8 cellular contexts compared by ENCODE assay signal in genomic region chr17:81701288-81702071, GRCh38. TPM values are rescaled to one million over a fixed set of nuclear protein-coding genes. Genes with fewer than 3 reads are reported as not detected.
DNase-seq lines count a peak whose midpoint lies in the region; ATAC-seq, FAIRE-seq and TF ChIP-seq lines count a peak whose summit lies in the region.

No MANE protein-coding gene starts in this region.

- no peak overlapping the region for H3K27ac ChIP-seq in SJCRH30

- H3K27me3 ChIP-seq in SJCRH30 = no peaks in the 10 kb centered on the region

- peaks cover 65% of the 10 kb centered on the region for H3K36me3 ChIP-seq in SJCRH30

- ATAC-seq in stimulated activated naive B cell treated with anti-CD40 and anti-IgM and Interleukin-4, amounts not matched to agents 10 μg/mL and 1 μg/mL and 100 μg/mL, for 72 hours (replicated peaks) = no peak
- ATAC-seq in GM21423 (IDR thresholded peaks at IDR 0.05; ENCODE audit: unreplicated experiment) (no peak), HG03571 (IDR thresholded peaks at IDR 0.05; ENCODE audit: unreplicated experiment) (no peak)

- intact Hi-C loops in activated CD4-positive, alpha-beta T cell treated with anti-CD3 and anti-CD28 coated beads, Interleukin-2, amount 10 ng/mL, durations not matched to agents 24 days and 14 days (cut with micrococcal nuclease) = loop anchor here (2.0 to 5.0 kb wide), 2 partner anchors 149 to 159 kb away; partner anchors contain the start of genes FAAP100 and P4HB

- H3K4me3 ChIP-seq in SJCRH30 (peak overlapping the region; percentile 92), fibroblast of pulmonary artery (replicated peaks; ENCODE audit: low read depth, low read length) (peak overlapping the region; percentile 88)

- peak overlapping the region; percentile 98 for H3K27ac Mint-ChIP-seq in activated CD4-positive, alpha-beta T cell treated with anti-CD3 and anti-CD28 coated beads, Interleukin-2, amount 10 ng/mL, durations not matched to agents 24 days and 14 days
- peak overlapping the region; percentile 99 for H3K27ac Mint-ChIP-seq in stimulated activated naive B cell treated with anti-CD40 and anti-IgM and Interleukin-4, amounts not matched to agents 10 μg/mL and 1 μg/mL and 100 μg/mL, for 72 hours

- H3K36me3 Mint-ChIP-seq in activated CD4-positive, alpha-beta T cell treated with anti-CD3 and anti-CD28 coated beads, Interleukin-2, amount 10 ng/mL, durations not matched to agents 24 days and 14 days (ENCODE audit: low read depth) = peaks cover 72% of the 10 kb centered on the region
- peaks cover 51 to 54% of the 10 kb centered on the region in 2 donors for H3K36me3 Mint-ChIP-seq in stimulated activated naive B cell treated with anti-CD40 and anti-IgM and Interleukin-4, amounts not matched to agents 10 μg/mL and 1 μg/mL and 100 μg/mL, for 72 hours

- H3K9me3 ChIP-seq in SJCRH30 (replicated peaks) = no peaks in the 10 kb centered on the region

- DNase-seq in activated CD4-positive, alpha-beta T cell treated with anti-CD3 and anti-CD28 coated beads, Interleukin-2, amount 10 ng/mL, durations not matched to agents 24 days and 14 days = peak; percentile 65
- DNase-seq in activated CD4-positive, alpha-beta T cell treated with anti-CD3 and anti-CD28 coated beads for 4 hours = no peak
- DNase-seq in SJCRH30 = no peak
- DNase-seq in fibroblast of pulmonary artery (ENCODE audit: low read depth) = no peak
- no peak for DNase-seq in stimulated activated naive B cell treated with anti-CD40 and anti-IgM and Interleukin-4, amounts not matched to agents 10 μg/mL and 1 μg/mL and 100 μg/mL, for 72 hours
- no peak for DNase-seq in HTR-8/SVneo (ENCODE audit: insufficient read length, low spot score)

- H3K4me3 Mint-ChIP-seq in activated CD4-positive, alpha-beta T cell treated with anti-CD3 and anti-CD28 coated beads, Interleukin-2, amount 10 ng/mL, durations not matched to agents 24 days and 14 days = peak overlapping the region; percentile 97
- H3K4me3 Mint-ChIP-seq in stimulated activated naive B cell treated with anti-CD40 and anti-IgM and Interleukin-4, amounts not matched to agents 10 μg/mL and 1 μg/mL and 100 μg/mL, for 72 hours = peak overlapping the region; percentile 96 to 99

- no peak for TF ChIP-seq CTCF in fibroblast of pulmonary artery (IDR thresholded peaks at IDR 0.05; ENCODE audit: low read length, missing control alignments)

- no peaks in the 10 kb centered on the region for H3K27me3 Mint-ChIP-seq in activated CD4-positive, alpha-beta T cell treated with anti-CD3 and anti-CD28 coated beads, Interleukin-2, amount 10 ng/mL, durations not matched to agents 24 days and 14 days
- no peaks in the 10 kb centered on the region for H3K27me3 Mint-ChIP-seq in stimulated activated naive B cell treated with anti-CD40 and anti-IgM and Interleukin-4, amounts not matched to agents 10 μg/mL and 1 μg/mL and 100 μg/mL, for 72 hours

- peaks cover 21% of the 10 kb centered on the region for H3K4me1 Mint-ChIP-seq in activated CD4-positive, alpha-beta T cell treated with anti-CD3 and anti-CD28 coated beads, Interleukin-2, amount 10 ng/mL, durations not matched to agents 24 days and 14 days
- peaks cover 22 to 59% of the 10 kb centered on the region in 2 donors for H3K4me1 Mint-ChIP-seq in stimulated activated naive B cell treated with anti-CD40 and anti-IgM and Interleukin-4, amounts not matched to agents 10 μg/mL and 1 μg/mL and 100 μg/mL, for 72 hours

- no peaks in the 10 kb centered on the region for H3K9me3 Mint-ChIP-seq in activated CD4-positive, alpha-beta T cell treated with anti-CD3 and anti-CD28 coated beads, Interleukin-2, amount 10 ng/mL, durations not matched to agents 24 days and 14 days
- H3K9me3 Mint-ChIP-seq in stimulated activated naive B cell treated with anti-CD40 and anti-IgM and Interleukin-4, amounts not matched to agents 10 μg/mL and 1 μg/mL and 100 μg/mL, for 72 hours = no peaks in the 10 kb centered on the region

- FAIRE-seq in HTR-8/SVneo (lab: Jason Lieb, UNC) = no peak

- no peaks in the 10 kb centered on the region; the same call in 1 of the 2 replicates for H3K4me1 ChIP-seq in SJCRH30

RNA-seq across cellular contexts. Expression of gene MRPL12, which starts 1.7 kb away (rescaled TPM):
- 232 and 233 TPM in 2 replicates for total RNA-seq in activated CD4-positive, alpha-beta T cell treated with anti-CD3 and anti-CD28 coated beads, Interleukin-2, amount 10 ng/mL, durations not matched to agents 24 days and 14 days
- 93.7 and 128 TPM in 2 replicates for total RNA-seq in SJCRH30 (2014; rRNA removed; shearing (Covaris generic))

RNA-seq across cellular contexts. Expression of gene SLC25A10, which starts 10.6 kb away (rescaled TPM):
- total RNA-seq in activated CD4-positive, alpha-beta T cell treated with anti-CD3 and anti-CD28 coated beads, Interleukin-2, amount 10 ng/mL, durations not matched to agents 24 days and 14 days = 48.6 and 52.7 TPM in 2 replicates
- total RNA-seq in SJCRH30 (2014; rRNA removed; shearing (Covaris generic)) = 33.2 and 34.8 TPM in 2 replicates

RNA-seq across cellular contexts. Expression of gene HGS, which starts 17.7 kb away (rescaled TPM):
- 136 and 137 TPM in 2 replicates for total RNA-seq in activated CD4-positive, alpha-beta T cell treated with anti-CD3 and anti-CD28 coated beads, Interleukin-2, amount 10 ng/mL, durations not matched to agents 24 days and 14 days
- total RNA-seq in SJCRH30 (2014; rRNA removed; shearing (Covaris generic)) = 88.6 and 103 TPM in 2 replicates

RNA-seq across cellular contexts. Expression of gene ARL16, which starts 17.9 kb away (rescaled TPM):
- total RNA-seq in activated CD4-positive, alpha-beta T cell treated with anti-CD3 and anti-CD28 coated beads, Interleukin-2, amount 10 ng/mL, durations not matched to agents 24 days and 14 days = 34.9 and 37.6 TPM in 2 replicates
- total RNA-seq in SJCRH30 (2014; rRNA removed; shearing (Covaris generic)) = 83.7 and 89.9 TPM in 2 replicates

RNA-seq across cellular contexts. Expression of gene CCDC137, which starts 34.9 kb away (rescaled TPM):
- total RNA-seq in activated CD4-positive, alpha-beta T cell treated with anti-CD3 and anti-CD28 coated beads, Interleukin-2, amount 10 ng/mL, durations not matched to agents 24 days and 14 days = 54.7 and 60.2 TPM in 2 replicates
- 50.3 and 52.8 TPM in 2 replicates for total RNA-seq in SJCRH30 (2014; rRNA removed; shearing (Covaris generic))
